ENCODE assay signal across 23 cellular contexts in the genomic region with DNA sequence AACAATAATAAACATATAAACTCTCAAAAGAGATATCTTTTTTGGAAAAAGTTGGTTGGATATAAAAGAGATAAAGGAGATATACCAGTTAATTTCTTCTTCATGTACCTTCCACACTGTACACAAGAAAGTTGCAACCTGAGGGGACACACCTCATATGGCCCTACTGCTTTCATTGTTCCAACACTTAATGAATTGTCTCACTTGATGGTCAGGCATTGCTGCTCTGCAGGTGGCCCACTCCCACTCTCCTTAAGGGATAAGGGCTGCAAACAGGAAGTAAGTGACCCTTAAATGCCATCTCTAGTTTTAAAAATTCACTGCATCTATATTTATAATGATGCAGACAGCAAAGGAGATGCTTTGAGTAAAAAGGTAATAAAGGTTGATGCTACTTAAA.
DNase-seq lines count a peak whose midpoint lies in the region; ATAC-seq, FAIRE-seq and TF ChIP-seq lines count a peak whose summit lies in the region.
"Had no signal": no experiment of that assay in that cellular context is flagged by ENCODE, and none has a peak within 500 bp of the region (broad histone marks: within the 10 kb centered on the region; RNA-seq: fewer than 3 reads in every experiment).

No MANE protein-coding gene starts in this region.

- H2BK5ac ChIP-seq in H1 (ENCODE audit: low read depth, low read length) (no peak overlapping the region), mesendoderm (ENCODE audit: low read length) (no peak overlapping the region)

- H2BK12ac ChIP-seq in H1 (ENCODE audit: low read depth, low read length), result no peak overlapping the region

- CTCF ChIA-PET in H1 (lab: Charles Lee; ENCODE audit: partially characterized antibody), result interaction anchor here (0.6 to 0.7 kb wide), 2 partner anchors 14 to 114 kb away, joined by 3 read pairs; no protein-coding TSS in a partner anchor

- H2AK5ac ChIP-seq in H1 (ENCODE audit: low read depth, low read length), result no peak overlapping the region
- no peak overlapping the region for H2AK5ac ChIP-seq in mesendoderm (ENCODE audit: low read length)

- H3K23ac ChIP-seq in H1 (ENCODE audit: insufficient read length) (no peak overlapping the region), mesendoderm (ENCODE audit: low read length) (no peak overlapping the region)

- H3K18ac ChIP-seq in H1 (ENCODE audit: extremely low read depth, low read length) (no peak overlapping the region), mesendoderm (ENCODE audit: low read length) (no peak overlapping the region)

- no peak overlapping the region for H2BK120ac ChIP-seq in H1 (replicated peaks; ENCODE audit: low read depth, low read length)
- H2BK120ac ChIP-seq in mesendoderm (ENCODE audit: low read depth, low read length), result no peak overlapping the region

- peak; percentile 16 for FAIRE-seq in GM12891 (lab: Jason Lieb, UNC)
- FAIRE-seq in H1 (lab: Jason Lieb, UNC), result no peak
- FAIRE-seq: A549, GM12878, GM19239 had no signal

- no peak overlapping the region for H4K8ac ChIP-seq in H1 (ENCODE audit: extremely low read depth, insufficient read depth, low read length)
- H4K8ac ChIP-seq in mesendoderm (ENCODE audit: low read depth, low read length), result no peak overlapping the region

- H3K27me3 ChIP-seq in H1 (replicated peaks in 1 of 4; ENCODE audit: control insufficient read depth in 3 of 4, extremely low read depth in 1 of 4, insufficient read depth in 3 of 4, low read length in 3 of 4) (no peaks in the 10 kb centered on the region), mesendoderm (ENCODE audit: insufficient read depth, low read length, poor library complexity) (no peaks in the 10 kb centered on the region)
- H3K27me3 ChIP-seq: BLaER1 treated with 17β-estradiol and CSF1 and Interleukin-3, amounts not matched to agents 10 nM and 100 nM had no signal

- H3K27ac ChIP-seq in H1 (ENCODE audit: low read depth, low read length) (no peak overlapping the region; the same call in 1 of the 2 replicates), mesendoderm (ENCODE audit: low read depth, low read length) (no peak overlapping the region)
- H3K27ac ChIP-seq: 22Rv1; A549; BLaER1 treated with 17β-estradiol and CSF1 and Interleukin-3, amounts not matched to agents 10 nM and 100 nM; C4-2B had no signal

- no peak for TF ChIP-seq RAD21 in H1 (IDR thresholded peaks at IDR 0.05 in 1 of 2, conservative IDR thresholded peaks at IDR 0.05 in 1 of 2; ENCODE audit: low read depth in 2 of 2, low read length in 2 of 2)

- no peaks in the 10 kb centered on the region for H3K9me3 ChIP-seq in H1 (ENCODE audit: insufficient read depth in 2 of 2, low read depth in 1 of 2, low read length in 1 of 2)
- H3K9me3 ChIP-seq: A549; BLaER1 treated with 17β-estradiol and CSF1 and Interleukin-3, amounts not matched to agents 10 nM and 100 nM; Caco-2 had no signal

- H3K4me1 ChIP-seq in H1 (replicated peaks in 1 of 4; ENCODE audit: control insufficient read depth in 3 of 4, insufficient read depth in 4 of 4, low read length in 3 of 4) (no peaks in the 10 kb centered on the region), mesendoderm (ENCODE audit: control insufficient read depth, low read depth, low read length) (no peaks in the 10 kb centered on the region)
- H3K4me1 ChIP-seq: A549 had no signal

- H3K14ac ChIP-seq in H1 (ENCODE audit: insufficient read length), result no peak overlapping the region

- TF ChIP-seq CTCF in H1 (IDR thresholded peaks at IDR 0.05; ENCODE audit: control extremely low read depth in 1 of 3, insufficient read depth in 1 of 3, low read depth in 1 of 3, low read length in 3 of 3) (no peak), omental fat pad (IDR thresholded peaks at IDR 0.05) (no peak)

- no peak overlapping the region for H2BK20ac ChIP-seq in H1 (ENCODE audit: low read length)

- H2AFZ ChIP-seq in H1 (ENCODE audit: low read length), result no peak overlapping the region

- H3K56ac ChIP-seq in H1 (replicated peaks; ENCODE audit: insufficient read length, low read depth, low read length), result no peak overlapping the region
- no peak overlapping the region for H3K56ac ChIP-seq in mesendoderm (ENCODE audit: low read length)

- H3K4me3 ChIP-seq in H1 (ENCODE audit: extremely low read depth in 1 of 4, insufficient read depth in 2 of 4, low read depth in 3 of 4, low read length in 4 of 4), result no peak overlapping the region
- no peak overlapping the region for H3K4me3 ChIP-seq in mesendoderm (ENCODE audit: low read length)
- H3K4me3 ChIP-seq: A549; BLaER1 treated with 17β-estradiol and CSF1 and Interleukin-3, amounts not matched to agents 10 nM and 100 nM; GM12878 had no signal

- H2BK15ac ChIP-seq in H1 (ENCODE audit: low read length) (no peak overlapping the region), mesendoderm (replicated peaks; ENCODE audit: low read depth) (no peak overlapping the region)

- TF ChIP-seq POLR2A in GM12891 (IDR thresholded peaks at IDR 0.05; ENCODE audit: low read depth, low read length), result no peak
- no peak for TF ChIP-seq POLR2A in H1 (IDR thresholded peaks at IDR 0.05; ENCODE audit: control extremely low read depth in 1 of 2, low read depth in 2 of 2, low read length in 2 of 2)

- POLR2A ChIA-PET in H1 (lab: Charles Lee; ENCODE audit: partially characterized antibody), result no interaction called here

- H3K23me2 ChIP-seq in H1 (ENCODE audit: low read depth, low read length), result no peaks in the 10 kb centered on the region

- no peaks in the 10 kb centered on the region for H3K79me2 ChIP-seq in H1 (ENCODE audit: control insufficient read depth in 1 of 2, insufficient read depth in 2 of 2, low read length in 2 of 2)
- no peaks in the 10 kb centered on the region for H3K79me2 ChIP-seq in mesendoderm (ENCODE audit: control insufficient read depth, insufficient read depth, low read length)

- H3K4me2 ChIP-seq in H1 (ENCODE audit: insufficient read depth in 1 of 2, low read depth in 2 of 2, low read length in 2 of 2), result no peak overlapping the region
- no peak overlapping the region for H3K4me2 ChIP-seq in mesendoderm (ENCODE audit: low read length)
- H3K4me2 ChIP-seq: A549 had no signal

- H4K5ac ChIP-seq in H1 (ENCODE audit: insufficient read length, low read depth, low read length) (no peak overlapping the region), mesendoderm (ENCODE audit: low read length) (no peak overlapping the region)

- no peak overlapping the region for H4K91ac ChIP-seq in H1 (replicated peaks; ENCODE audit: insufficient read length, low read length)

- DNase-seq in GM12891 (ENCODE audit: insufficient read length, low spot score) (no peak), H1 (ENCODE audit: low read depth in 1 of 2, low spot score in 2 of 2) (no peak), mesendoderm (peak; percentile 8), omental fat pad (ENCODE audit: low spot score) (no peak), NCI-H510A treated with DMSO at 0.1 percent for 48 hours (lab: John Stamatoyannopoulos, UW) (no peak), epidermal melanocyte (ENCODE audit: insufficient read length, low spot score) (no peak)
- DNase-seq: AML-193; Caco-2; CD4-positive, alpha-beta T cell; CD8-positive, alpha-beta T cell; DMS 273 treated with DMSO at 0.1 percent for 48 hours; DMS153; DMS53; DMS79; DND-41; EL; GDM1 had no signal

- H3K4ac ChIP-seq in H1 (replicated peaks; ENCODE audit: insufficient read length, low read depth, low read length) (no peak overlapping the region), mesendoderm (ENCODE audit: low read depth, low read length) (no peak overlapping the region)

- H3K79me1 ChIP-seq in H1 (ENCODE audit: low read depth, low read length) (no peaks in the 10 kb centered on the region), mesendoderm (ENCODE audit: low read length) (no peaks in the 10 kb centered on the region)

- no peak overlapping the region for H3K9ac ChIP-seq in H1 (replicated peaks in 1 of 4; ENCODE audit: extremely low read depth in 1 of 4, low read depth in 3 of 4, low read length in 3 of 4)
- no peak overlapping the region for H3K9ac ChIP-seq in mesendoderm (ENCODE audit: low read length)
- H3K9ac ChIP-seq: BLaER1 treated with 17β-estradiol and CSF1 and Interleukin-3, amounts not matched to agents 10 nM and 100 nM had no signal

- ATAC-seq in omental fat pad (ENCODE audit: low FRiP score), result no peak
- ATAC-seq: A549; CD8-positive, alpha-beta T cell; GM12878 had no signal

- H3K36me3 ChIP-seq in H1 (ENCODE audit: control insufficient read depth in 2 of 4, insufficient read depth in 4 of 4, low read length in 3 of 4) (no peaks in the 10 kb centered on the region), mesendoderm (ENCODE audit: control insufficient read depth, insufficient read depth, low read length) (no peaks in the 10 kb centered on the region)

- no peak for TF ChIP-seq EP300 in H1 (IDR thresholded peaks at IDR 0.05; ENCODE audit: borderline replicate concordance in 1 of 2, low read depth in 2 of 2, low read length in 2 of 2)

- H4K20me1 ChIP-seq in H1 (replicated peaks in 1 of 2; ENCODE audit: control insufficient read depth in 1 of 2, insufficient read depth in 2 of 2, low read length in 2 of 2), result no peaks in the 10 kb centered on the region
- H4K20me1 ChIP-seq: BLaER1 treated with 17β-estradiol and CSF1 and Interleukin-3, amounts not matched to agents 10 nM and 100 nM had no signal

TF ChIP-seq in GM12891, 5 proteins besides CTCF, POLR2A, EP300 and RAD21:
- TF ChIP-seq PAX5 (IDR thresholded peaks at IDR 0.05; ENCODE audit: insufficient read depth, low read length, severe bottlenecking) (no peak), SPI1 (IDR thresholded peaks at IDR 0.05; ENCODE audit: low read depth, low read length) (no peak), TAF1 (IDR thresholded peaks at IDR 0.05; ENCODE audit: low read depth, low read length) (no peak), POU2F2 (IDR thresholded peaks at IDR 0.05; ENCODE audit: low read depth, low read length) (no peak), POLR2AphosphoS5 (IDR thresholded peaks at IDR 0.05; ENCODE audit: low read depth, low read length) (no peak)

TF ChIP-seq in H1, 55 proteins besides CTCF, POLR2A, EP300 and RAD21 (continues in another document):
- TF ChIP-seq, protein P1, sequence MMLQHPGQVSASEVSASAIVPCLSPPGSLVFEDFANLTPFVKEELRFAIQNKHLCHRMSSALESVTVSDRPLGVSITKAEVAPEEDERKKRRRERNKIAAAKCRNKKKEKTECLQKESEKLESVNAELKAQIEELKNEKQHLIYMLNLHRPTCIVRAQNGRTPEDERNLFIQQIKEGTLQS (IDR thresholded peaks at IDR 0.05; ENCODE audit: insufficient read depth, low read depth, low read length), result no peak
- no peak for TF ChIP-seq ASH2L (IDR thresholded peaks at IDR 0.05; ENCODE audit: low read length)
- TF ChIP-seq CTBP2 (IDR thresholded peaks at IDR 0.05; ENCODE audit: borderline replicate concordance, insufficient read depth, insufficient read length, low read length), result no peak
- peak; percentile 90 for TF ChIP-seq NANOG (IDR thresholded peaks at IDR 0.05; ENCODE audit: insufficient read depth, low read depth, low read length, poor library complexity, severe bottlenecking)
